Comparison of ENCODE assay signal across 23 cellular contexts in genomic region chr15:65914981-65915925, GRCh38. TPM values are rescaled to one million over a fixed set of nuclear protein-coding genes. Genes with fewer than 3 reads are reported as not detected.
DNase-seq lines count a peak whose midpoint lies in the region; ATAC-seq and TF ChIP-seq lines count a peak whose summit lies in the region.
"Had no signal": no experiment of that assay in that cellular context is flagged by ENCODE, and none has a peak within 500 bp of the region (broad histone marks: within the 10 kb centered on the region; RNA-seq: fewer than 3 reads in every experiment).

No MANE protein-coding gene starts in this region.

- H3K4me2 ChIP-seq in BLaER1: peak overlapping the region; percentile 88
- H3K4me2 ChIP-seq: hepatocyte had no signal

- peaks cover 75% of the 10 kb centered on the region for H4K20me1 ChIP-seq in BLaER1

- no peak for TF ChIP-seq CTCF in adrenal gland (IDR thresholded peaks at IDR 0.05)

- peak overlapping the region; percentile 67 to 92 (median 79) for H3K27ac Mint-ChIP-seq in IgD-negative memory B cell
- H3K27ac Mint-ChIP-seq in naive B cell: peak overlapping the region; percentile 48 to 91 (median 78)
- H3K27ac Mint-ChIP-seq: activated CD4-positive, alpha-beta T cell treated with anti-CD3 and anti-CD28 coated beads, Interleukin-2, amount 10 ng/mL, durations not matched to agents 7 days and 5 days; activated naive CD4-positive, alpha-beta T cell treated with anti-CD3 and anti-CD28 coated beads, Interleukin-2, amount 10 ng/mL, durations not matched to agents 7 days and 5 days had no signal

- H3K4me3 Mint-ChIP-seq in IgD-negative memory B cell (peak overlapping the region in 3 of 4 donors; percentile 41 to 89 (median 51)), naive B cell (peak overlapping the region in 4 of 8 donors; percentile 57 to 79 (median 68))
- H3K4me3 Mint-ChIP-seq: activated CD4-positive, alpha-beta T cell treated with anti-CD3 and anti-CD28 coated beads, Interleukin-2, amount 10 ng/mL, durations not matched to agents 7 days and 5 days; activated naive CD4-positive, alpha-beta T cell treated with anti-CD3 and anti-CD28 coated beads, Interleukin-2, amount 10 ng/mL, durations not matched to agents 7 days and 5 days; neural progenitor cell; WTC11 had no signal

- no peaks in the 10 kb centered on the region for H3K9me3 ChIP-seq in BLaER1
- H3K9me3 ChIP-seq in adrenal gland (replicated peaks in 1 of 3): no peaks in the 10 kb centered on the region
- H3K9me3 ChIP-seq in HAP-1: no peaks in the 10 kb centered on the region
- H3K9me3 ChIP-seq: BE2C, SJCRH30, thoracic aorta had no signal

- H3K27me3 Mint-ChIP-seq in IgD-negative memory B cell (no peaks in the 10 kb centered on the region), naive B cell (no peaks in the 10 kb centered on the region)
- H3K27me3 Mint-ChIP-seq: activated CD4-positive, alpha-beta T cell treated with anti-CD3 and anti-CD28 coated beads, Interleukin-2, amount 10 ng/mL, durations not matched to agents 7 days and 5 days; activated naive CD4-positive, alpha-beta T cell treated with anti-CD3 and anti-CD28 coated beads, Interleukin-2, amount 10 ng/mL, durations not matched to agents 7 days and 5 days had no signal

- H3K9me3 Mint-ChIP-seq in IgD-negative memory B cell (no peaks in the 10 kb centered on the region), naive B cell (no peaks in the 10 kb centered on the region)
- H3K9me3 Mint-ChIP-seq: activated CD4-positive, alpha-beta T cell treated with anti-CD3 and anti-CD28 coated beads, Interleukin-2, amount 10 ng/mL, durations not matched to agents 7 days and 5 days; activated naive CD4-positive, alpha-beta T cell treated with anti-CD3 and anti-CD28 coated beads, Interleukin-2, amount 10 ng/mL, durations not matched to agents 7 days and 5 days; neural progenitor cell; WTC11 had no signal

- H3K36me3 ChIP-seq in BLaER1 (peaks cover 13% of the 10 kb centered on the region; the same call in 1 of the 2 replicates), adrenal gland (replicated peaks in 1 of 2) (peaks cover 0 to 11% of the 10 kb centered on the region in 2 donors), HAP-1 (replicated peaks) (no peaks in the 10 kb centered on the region; the same call in none of the 2 replicates)
- H3K36me3 ChIP-seq: BE2C, neural progenitor cell, SJCRH30, thoracic aorta had no signal

- DNase-seq in adrenal gland (peak in 4 of 7 donors; percentile 46 to 65 (median 49)), naive B cell (no peak), left ventricle myocardium superior (no peak), HAP-1 (ENCODE audit: low spot score in 2 of 2) (no peak), kidney glomerular epithelial cell (lab: John Stamatoyannopoulos, UW) (no peak)
- DNase-seq: activated CD4-positive, alpha-beta T cell treated with anti-CD3 and anti-CD28 coated beads, Interleukin-2, amount 10 ng/mL, durations not matched to agents 7 days and 5 days; activated naive CD4-positive, alpha-beta T cell treated with anti-CD3 and anti-CD28 coated beads, Interleukin-2, amount 10 ng/mL, durations not matched to agents 7 days and 5 days; activated T-cell treated with anti-CD3 and anti-CD28 coated beads, Interleukin-2, amount 50 U/mL, for 1 hour; BE2C; brain microvascular endothelial cell; left colon; NCI-H1417 treated with DMSO at 0.1 percent for 48 hours; NCI-H2029 treated with DMSO at 0.1 percent for 48 hours; SJCRH30; stimulated activated naive CD8-positive, alpha-beta T cell treated with anti-CD3 and anti-CD28 coated beads, Interleukin-15, Interleukin-2, amounts not matched to agents 100 U/mL and 50 U/mL, for 24 hours had no signal

- H3K4me1 Mint-ChIP-seq in IgD-negative memory B cell (peaks cover 39 to 51% (median 43%) of the 10 kb centered on the region in 3 donors), naive B cell (peaks cover 45 to 59% (median 58%) of the 10 kb centered on the region in 3 donors)

- ATAC-seq in naive B cell (ENCODE audit: low read depth in 2 of 2): peak; percentile 32 to 37
- no peak for ATAC-seq in left ventricle myocardium superior
- ATAC-seq: left colon; stimulated activated naive CD8-positive, alpha-beta T cell treated with anti-CD3 and anti-CD28 coated beads, Interleukin-15, Interleukin-2, amounts not matched to agents 100 U/mL and 50 U/mL, for 24 hours; WTC11 had no signal

- H3K27me3 ChIP-seq in BLaER1 (0 out of 2 replicates have a peak, but pooled peaks cover 4% of the 10 kb centered on the region), adrenal gland (no peaks in the 10 kb centered on the region), HAP-1 (ENCODE audit: low read depth) (no peaks in the 10 kb centered on the region)
- H3K27me3 ChIP-seq: BE2C, brain microvascular endothelial cell, hepatocyte, neural progenitor cell, SJCRH30 had no signal

- H3K4me1 ChIP-seq in BLaER1 (peaks cover 43% of the 10 kb centered on the region), adrenal gland (replicated peaks in 1 of 2) (peaks cover 0 to 17% of the 10 kb centered on the region in 2 donors), HAP-1 (no peaks in the 10 kb centered on the region)
- H3K4me1 ChIP-seq: BE2C, parathyroid adenoma, SJCRH30 had no signal

- intact Hi-C loops in adrenal gland (cut with DNase I) (no loop called here), left ventricle myocardium superior (cut with micrococcal nuclease) (loop anchor here (10.0 kb wide), 1 partner anchor 370 kb away; no protein-coding TSS in a partner anchor)

- in situ Hi-C loops in HAP-1 (cut with MboI; ENCODE audit: low sequenced_read_pairs): no loop called here

- H3K9ac ChIP-seq in BLaER1: no peak overlapping the region
- H3K9ac ChIP-seq: neural progenitor cell, parathyroid adenoma had no signal

- H3K36me3 Mint-ChIP-seq in IgD-negative memory B cell (no peaks in the 10 kb centered on the region), naive B cell (no peaks in the 10 kb centered on the region)
- H3K36me3 Mint-ChIP-seq: activated naive CD4-positive, alpha-beta T cell treated with anti-CD3 and anti-CD28 coated beads, Interleukin-2, amount 10 ng/mL, durations not matched to agents 7 days and 5 days; neural progenitor cell; WTC11 had no signal

- no peak for TF ChIP-seq POLR2A in adrenal gland (IDR thresholded peaks at IDR 0.05)

- H3K27ac ChIP-seq in BLaER1 (no peak overlapping the region), adrenal gland (peak overlapping the region in 4 of 5 donors; percentile 23 to 73 (median 54))
- H3K27ac ChIP-seq: brain microvascular endothelial cell, hepatocyte, neural progenitor cell, parathyroid adenoma, SJCRH30, skin epidermis, thoracic aorta had no signal

- H3K4me3 ChIP-seq in BLaER1: no peak overlapping the region
- H3K4me3 ChIP-seq in adrenal gland: no peak overlapping the region
- no peak overlapping the region for H3K4me3 ChIP-seq in HAP-1
- H3K4me3 ChIP-seq: hepatocyte, neural progenitor cell, SJCRH30, skin epidermis, thoracic aorta had no signal

- WGBS in adrenal gland, 4 donors: 52 to 69% (median 59%) methylated on average over 8 of the region's 8 CpGs

RNA-seq across cellular contexts. Expression of gene RAB11A, which starts 46.0 kb away (rescaled TPM):
- polyA plus RNA-seq in IgD-negative memory B cell (248 TPM), adrenal gland (100 to 1,000 TPM in 2 of 3 donors, 10 to 100 TPM in 1; 45.7 to 705 (median 167) TPM), naive B cell (ENCODE audit: low read depth in 6 of 6) (100 to 1,000 TPM; 204 to 294 (median 234) TPM)
- total RNA-seq in adrenal gland (100 to 1,000 TPM; 219 to 437 (median 356) TPM), left ventricle myocardium superior (137 TPM)

Comparison
In these comparisons a context has a peak if more than half of its experiments do, and no peak if none do; other contexts are left out.
1. DNase-seq: peak in adrenal gland (4 of 7); none in naive B cell (single experiment), left ventricle myocardium superior (single experiment), HAP-1 (0 of 2) and kidney glomerular epithelial cell (single experiment).